Comparison of ENCODE assay signal across 1 cellular context in genomic region chr1:2474933-2475371, GRCh38.
TF ChIP-seq lines count a peak whose summit lies in the region.

No MANE protein-coding gene starts in this region.

TF ChIP-seq in H1, 55 proteins besides CTCF, POLR2A, EP300 and RAD21:
- TF ChIP-seq USF2 (IDR thresholded peaks at IDR 0.05; ENCODE audit: low read length), result no peak
- TF ChIP-seq KDM5A (IDR thresholded peaks at IDR 0.05; ENCODE audit: low read length), result no peak
- no peak for TF ChIP-seq ATF3 (IDR thresholded peaks at IDR 0.05; ENCODE audit: insufficient read depth, low read depth, low read length)
- no peak for TF ChIP-seq CREB1 (IDR thresholded peaks at IDR 0.05)
- TF ChIP-seq TCF12 (IDR thresholded peaks at IDR 0.05; ENCODE audit: low read depth, low read length), result no peak
- no peak for TF ChIP-seq SRF (IDR thresholded peaks at IDR 0.05; ENCODE audit: low read depth, low read length)
- no peak for TF ChIP-seq CHD7 (IDR thresholded peaks at IDR 0.05; ENCODE audit: insufficient replicate concordance, low read length)
- no peak for TF ChIP-seq SIN3A (conservative IDR thresholded peaks at IDR 0.05 in 1 of 2, IDR thresholded peaks at IDR 0.05 in 1 of 2; ENCODE audit: low read depth in 1 of 2, low read length in 2 of 2)
- TF ChIP-seq GTF2F1 (IDR thresholded peaks at IDR 0.05; ENCODE audit: borderline replicate concordance, low read depth, low read length), result no peak
- TF ChIP-seq ATF2 (IDR thresholded peaks at IDR 0.05; ENCODE audit: low read length), result no peak
- no peak for TF ChIP-seq NRF1 (IDR thresholded peaks at IDR 0.05; ENCODE audit: low read depth, low read length)
- TF ChIP-seq NANOG (IDR thresholded peaks at IDR 0.05; ENCODE audit: insufficient read depth, low read depth, low read length, poor library complexity, severe bottlenecking), result no peak
- TF ChIP-seq POU5F1 (IDR thresholded peaks at IDR 0.05; ENCODE audit: low read depth, low read length), result no peak
- TF ChIP-seq BACH1 (IDR thresholded peaks at IDR 0.05; ENCODE audit: low read length), result no peak
- TF ChIP-seq SAP30 (IDR thresholded peaks at IDR 0.05; ENCODE audit: insufficient read depth, insufficient replicate concordance, low read length), result no peak
- TF ChIP-seq HDAC6 (IDR thresholded peaks at IDR 0.05; ENCODE audit: low read depth, low read length), result no peak
